ENCODE assay signal across 1 cellular context in genomic region chr12:56118688-56119045, GRCh38.
TF ChIP-seq lines count a peak whose summit lies in the region.

No MANE protein-coding gene starts in this region.

TF ChIP-seq in GM12878, 131 proteins besides CTCF, POLR2A, EP300 and RAD21:
- TF ChIP-seq ATF2 (IDR thresholded peaks at IDR 0.05; ENCODE audit: low read length) (no peak), SP1 (IDR thresholded peaks at IDR 0.05; ENCODE audit: low read depth, low read length) (no peak), LARP7 (IDR thresholded peaks at IDR 0.05) (no peak), CUX1 (IDR thresholded peaks at IDR 0.05; ENCODE audit: insufficient replicate concordance, low read depth, low read length) (no peak), ZNF217 (IDR thresholded peaks at IDR 0.05) (no peak), MTA2 (IDR thresholded peaks at IDR 0.05; ENCODE audit: low read depth) (no peak), PAX5 (IDR thresholded peaks at IDR 0.05; ENCODE audit: borderline replicate concordance, low read depth, low read length) (no peak), MYB (IDR thresholded peaks at IDR 0.05; ENCODE audit: borderline replicate concordance, low read depth, low read length) (no peak), E2F8 (IDR thresholded peaks at IDR 0.05; ENCODE audit: low read depth, partially characterized antibody) (no peak), HDAC6 (IDR thresholded peaks at IDR 0.05; ENCODE audit: unreplicated experiment) (no peak), NFYA (IDR thresholded peaks at IDR 0.05; ENCODE audit: borderline replicate concordance, low read depth, low read length) (no peak), CEBPZ (IDR thresholded peaks at IDR 0.05; ENCODE audit: low read depth, low read length) (no peak)
